Comparison of ENCODE assay signal across 13 cellular contexts in genomic region chr5:56585466-56585865, GRCh38.
DNase-seq lines count a peak whose midpoint lies in the region; ATAC-seq lines count a peak whose summit lies in the region.
"Had no signal": no experiment of that assay in that cellular context is flagged by ENCODE, and none has a peak within 500 bp of the region (broad histone marks: within the 10 kb centered on the region; RNA-seq: fewer than 3 reads in every experiment).

No MANE protein-coding gene starts in this region.

- peak; percentile 73 for DNase-seq in EH (ENCODE audit: low read depth)
- peak; percentile 15 to 52 for DNase-seq in NOMO-1 (lab: John Stamatoyannopoulos, UW; ENCODE audit: unreplicated experiment in 2 of 2)
- peak; percentile 39 for DNase-seq in epithelial cell of prostate (ENCODE audit: low read depth, low spot score)
- no peak for DNase-seq in naive thymus-derived CD4-positive, alpha-beta T cell
- DNase-seq in UCSD-AML1 (lab: John Stamatoyannopoulos, UW; ENCODE audit: unreplicated experiment), result no peak
- no peak for DNase-seq in NCI-H510A (lab: John Stamatoyannopoulos, UW)
- DNase-seq: activated CD4-positive, alpha-beta T cell treated with anti-CD3 and anti-CD28 coated beads, Interleukin-2, amount 50 U/mL, for 4 hours; CD8-positive, alpha-beta T cell; stimulated activated CD4-positive, alpha-beta T cell treated with anti-CD3 and anti-CD28 coated beads, Interleukin-2, amount 100 ng/mL, for 24 hours; stomach had no signal

- POLR2A ChIA-PET in naive thymus-derived CD4-positive, alpha-beta T cell (lab: Charles Lee), result interaction anchor here (0.5 to 2.8 kb wide), 10 partner anchors 8 to 156 kb away, joined by 3 to 9 read pairs (median 4); no protein-coding TSS in a partner anchor

- H3K27me3 Mint-ChIP-seq in naive thymus-derived CD4-positive, alpha-beta T cell, result peaks cover 0 to 7% (median 0%) of the 10 kb centered on the region in 5 donors

- intact Hi-C loops in naive thymus-derived CD4-positive, alpha-beta T cell (cut with micrococcal nuclease), result loop anchor here in 1 of 2 donors (5.0 kb wide), 1 partner anchor 107 kb away; no protein-coding TSS in a partner anchor

- peak overlapping the region in 8 of 9 donors; percentile 34 to 94 (median 88) for H3K27ac Mint-ChIP-seq in naive thymus-derived CD4-positive, alpha-beta T cell
- H3K27ac Mint-ChIP-seq: CD8-positive, alpha-beta T cell had no signal

- H3K4me1 ChIP-seq in naive thymus-derived CD4-positive, alpha-beta T cell (ENCODE audit: control insufficient read depth in 2 of 2, insufficient read depth in 2 of 2, low read length in 2 of 2), result peaks cover 30 to 50% of the 10 kb centered on the region in 2 donors

- no peaks in the 10 kb centered on the region for H3K36me3 ChIP-seq in naive thymus-derived CD4-positive, alpha-beta T cell (ENCODE audit: control insufficient read depth in 2 of 3, insufficient read depth in 3 of 3, low read length in 3 of 3)
- H3K36me3 ChIP-seq: neutrophil, stomach had no signal

- H3K4me1 Mint-ChIP-seq in naive thymus-derived CD4-positive, alpha-beta T cell, result peaks cover 35 to 59% (median 53%) of the 10 kb centered on the region in 7 donors

- no peaks in the 10 kb centered on the region for H3K27me3 ChIP-seq in naive thymus-derived CD4-positive, alpha-beta T cell (ENCODE audit: control insufficient read depth in 2 of 2, insufficient read depth in 2 of 2, low read length in 2 of 2)
- H3K27me3 ChIP-seq: neutrophil, stomach had no signal

- peak overlapping the region in 9 of 10 donors; percentile 1 to 90 (median 73) for H3K4me3 Mint-ChIP-seq in naive thymus-derived CD4-positive, alpha-beta T cell
- H3K4me3 Mint-ChIP-seq: CD8-positive, alpha-beta T cell had no signal

- no peak overlapping the region for H3K27ac ChIP-seq in epithelial cell of prostate
- H3K27ac ChIP-seq in naive thymus-derived CD4-positive, alpha-beta T cell (ENCODE audit: low read depth, low read length), result peak overlapping the region; percentile 55
- H3K27ac ChIP-seq: neutrophil had no signal

- H3K9me3 ChIP-seq in naive thymus-derived CD4-positive, alpha-beta T cell (ENCODE audit: control insufficient read depth in 2 of 3, low read length in 3 of 3), result no peaks in the 10 kb centered on the region
- H3K9me3 ChIP-seq: neutrophil had no signal

- ATAC-seq in naive thymus-derived CD4-positive, alpha-beta T cell, result no peak
- ATAC-seq in HG02610 (IDR thresholded peaks at IDR 0.05; ENCODE audit: unreplicated experiment), result no peak
- no peak for ATAC-seq in HG03280 (IDR thresholded peaks at IDR 0.05; ENCODE audit: unreplicated experiment)
- ATAC-seq: CD8-positive, alpha-beta T cell had no signal

- H3K9me3 Mint-ChIP-seq in naive thymus-derived CD4-positive, alpha-beta T cell, result peaks cover 0 to 12% (median under 1%) of the 10 kb centered on the region in 11 donors
- H3K9me3 Mint-ChIP-seq: CD8-positive, alpha-beta T cell had no signal

- CTCF ChIA-PET in naive thymus-derived CD4-positive, alpha-beta T cell (lab: Charles Lee), result interaction anchor here (0.5 to 1.0 kb wide), 3 partner anchors 88 to 228 kb away, joined by 3 to 4 read pairs (median 3); no protein-coding TSS in a partner anchor

- peaks cover 0 to 18% (median 0%) of the 10 kb centered on the region in 5 donors for H3K36me3 Mint-ChIP-seq in naive thymus-derived CD4-positive, alpha-beta T cell
- H3K36me3 Mint-ChIP-seq: CD8-positive, alpha-beta T cell had no signal

- H3K4me3 ChIP-seq in naive thymus-derived CD4-positive, alpha-beta T cell (ENCODE audit: low read length), result no peak overlapping the region
- H3K4me3 ChIP-seq: stomach had no signal

Comparison
In these comparisons a context has a peak if more than half of its experiments do, and no peak if none do; other contexts are left out.
1. DNase-seq: peak in EH (single experiment), NOMO-1 (2 of 2) and epithelial cell of prostate (single experiment); none in naive thymus-derived CD4-positive, alpha-beta T cell (0 of 9), UCSD-AML1 (single experiment) and NCI-H510A (single experiment).